In the genomic region with DNA sequence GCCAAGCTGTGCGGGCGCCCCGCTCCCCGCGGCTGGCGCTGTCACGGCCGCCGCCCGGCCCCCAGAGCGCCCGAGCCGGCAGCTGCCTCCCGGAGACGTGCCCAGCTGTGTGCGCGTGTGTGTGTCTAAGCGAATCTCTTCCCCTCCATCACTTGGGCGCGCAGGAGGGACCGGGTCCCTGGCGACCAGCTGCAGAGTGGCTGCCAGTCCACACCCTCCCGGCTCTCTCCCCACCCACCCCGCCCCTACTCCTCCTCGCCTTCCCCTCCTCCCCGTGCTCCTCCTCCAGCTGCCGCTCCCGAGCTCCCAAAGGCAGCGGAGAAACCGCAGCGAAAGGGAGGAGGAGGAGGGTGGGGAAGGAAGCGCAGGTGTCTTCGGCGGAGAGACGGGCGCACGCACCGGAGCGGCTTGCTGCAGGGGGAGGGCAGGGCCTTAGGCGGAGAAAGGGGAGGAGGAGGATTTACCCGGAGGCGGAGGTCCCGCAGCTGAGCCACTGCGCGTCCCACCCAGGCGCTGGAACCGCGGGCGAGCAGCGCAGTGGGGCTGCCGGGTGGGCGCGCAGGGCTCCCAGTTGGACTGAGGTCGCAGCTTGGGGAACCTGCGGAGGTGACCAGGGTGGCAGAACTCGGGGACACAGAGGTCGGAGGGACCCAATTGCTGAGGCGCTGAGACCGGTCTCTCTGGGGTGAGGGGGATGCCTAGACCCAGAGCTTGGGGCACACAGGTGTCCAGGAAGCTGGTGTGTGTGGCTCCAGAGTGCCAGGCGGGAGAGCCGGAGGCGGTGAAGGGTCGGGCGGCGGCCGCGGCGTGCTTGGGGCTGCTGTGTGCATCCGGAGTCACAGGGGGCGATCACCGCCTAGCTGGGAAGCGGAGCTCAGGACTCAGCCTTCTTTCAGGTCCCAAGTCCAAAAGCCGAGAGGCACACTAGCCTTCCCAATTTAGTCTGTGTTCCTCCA, we compare ENCODE assay signal across 8 cellular contexts. TPM values are rescaled to one million over a fixed set of nuclear protein-coding genes. Genes with fewer than 3 reads are reported as not detected.
DNase-seq lines count a peak whose midpoint lies in the region; ATAC-seq and TF ChIP-seq lines count a peak whose summit lies in the region.

A gene with protein sequence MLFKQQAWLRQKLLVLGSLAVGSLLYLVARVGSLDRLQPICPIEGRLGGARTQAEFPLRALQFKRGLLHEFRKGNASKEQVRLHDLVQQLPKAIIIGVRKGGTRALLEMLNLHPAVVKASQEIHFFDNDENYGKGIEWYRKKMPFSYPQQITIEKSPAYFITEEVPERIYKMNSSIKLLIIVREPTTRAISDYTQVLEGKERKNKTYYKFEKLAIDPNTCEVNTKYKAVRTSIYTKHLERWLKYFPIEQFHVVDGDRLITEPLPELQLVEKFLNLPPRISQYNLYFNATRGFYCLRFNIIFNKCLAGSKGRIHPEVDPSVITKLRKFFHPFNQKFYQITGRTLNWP (minus strand): TSS at position 198 of the 956 bp plus-strand sequence. CDS start 280,178 bp downstream, outside the sequence.

- H2BK5ac ChIP-seq in mesenchymal stem cell (ENCODE audit: low read depth, low read length, poor library complexity, severe bottlenecking): peak within 1 kb of the TSS; percentile 37

- DNase-seq in DMS153 (lab: John Stamatoyannopoulos, UW) (peak; percentile 69), RWPE2 (ENCODE audit: low spot score) (peak; percentile 42), endothelial cell (ENCODE audit: low spot score) (peak; percentile 80), mesenchymal stem cell (peak; percentile 48), tibial nerve (ENCODE audit: low spot score in 2 of 2) (no peak)

- ATAC-seq in HG03060 (IDR thresholded peaks at IDR 0.05; ENCODE audit: low read depth, unreplicated experiment): peak; percentile 42
- ATAC-seq in RWPE2 (ENCODE audit: low read depth): peak; percentile 35
- ATAC-seq in GM21515 (IDR thresholded peaks at IDR 0.05; ENCODE audit: unreplicated experiment): no peak
- ATAC-seq in GM19463 (IDR thresholded peaks at IDR 0.05; ENCODE audit: unreplicated experiment): no peak

- peak within 1 kb of the TSS; percentile 41 for H4K8ac ChIP-seq in mesenchymal stem cell (ENCODE audit: low read length)

- TF ChIP-seq CTCF in RWPE2 (IDR thresholded peaks at IDR 0.05; ENCODE audit: poor library complexity, severe bottlenecking): no peak
- no peak for TF ChIP-seq CTCF in endothelial cell (IDR thresholded peaks at IDR 0.05; ENCODE audit: unreplicated experiment)
- TF ChIP-seq CTCF in tibial nerve (IDR thresholded peaks at IDR 0.05): peak in 3 of 5 experiments; percentile 11 to 15 (median 14)

- H4K91ac ChIP-seq in mesenchymal stem cell (ENCODE audit: low read length): no peak within 1 kb of the TSS

- TF ChIP-seq EP300 in tibial nerve (IDR thresholded peaks at IDR 0.05): no peak

- H3K9me3 ChIP-seq in RWPE2 (ENCODE audit: severe bottlenecking): no peaks in the 10 kb centered on the region
- H3K9me3 ChIP-seq in mesenchymal stem cell (ENCODE audit: control insufficient read depth, low read length): no peaks in the 10 kb centered on the region
- H3K9me3 ChIP-seq in tibial nerve: no peaks in the 10 kb centered on the region

- peak within 1 kb of the TSS; percentile 21 to 67 for H3K18ac ChIP-seq in mesenchymal stem cell (ENCODE audit: low read depth in 1 of 2, low read length in 2 of 2)

- under 1% methylated on average over 57 of the region's 73 CpGs for WGBS in mesenchymal stem cell
- whole genome bisulfite sequencing in tibial nerve, 2 donors: 1% methylated on average over 64 to 68 of the region's 73 CpGs

- H3K4ac ChIP-seq in mesenchymal stem cell (ENCODE audit: low read depth in 1 of 2, low read length in 2 of 2): no peak within 1 kb of the TSS

- no peak within 1 kb of the TSS for H2BK120ac ChIP-seq in mesenchymal stem cell (ENCODE audit: low read depth, low read length)

- H3K27me3 Mint-ChIP-seq in endothelial cell (ENCODE audit: unreplicated experiment): peaks cover 11% of the 10 kb centered on the region

- H3K27me3 ChIP-seq in RWPE2 (ENCODE audit: insufficient read depth, poor library complexity, severe bottlenecking): peaks cover 76% of the 10 kb centered on the region
- peaks cover 0 to 26% of the 10 kb centered on the region in 2 experiments for H3K27me3 ChIP-seq in mesenchymal stem cell (ENCODE audit: control insufficient read depth in 1 of 2, insufficient read depth in 1 of 2, low read length in 2 of 2)
- peaks cover 0 to 13% of the 10 kb centered on the region in 2 donors for H3K27me3 ChIP-seq in tibial nerve

- H3K9ac ChIP-seq in mesenchymal stem cell (ENCODE audit: low read length): no peak within 1 kb of the TSS

- H2BK15ac ChIP-seq in mesenchymal stem cell (ENCODE audit: low read depth, poor library complexity, severe bottlenecking): peak within 1 kb of the TSS; percentile 23

- H3K23ac ChIP-seq in mesenchymal stem cell (ENCODE audit: low read length in 2 of 2): peak within 1 kb of the TSS in 1 of 2 experiments; percentile 77

- H3K4me3 ChIP-seq in RWPE2 (ENCODE audit: severe bottlenecking) (peak within 1 kb of the TSS; percentile 27), mesenchymal stem cell (ENCODE audit: insufficient read depth in 1 of 2, low read depth in 1 of 2, low read length in 2 of 2) (peak within 1 kb of the TSS; percentile 79 to 91), tibial nerve (peak within 1 kb of the TSS; percentile 33 to 68 (median 48))

- peak within 1 kb of the TSS; percentile 94 for H2AFZ ChIP-seq in mesenchymal stem cell (ENCODE audit: low read depth, low read length)

- H3K14ac ChIP-seq in mesenchymal stem cell (ENCODE audit: low read length in 2 of 2): no peak within 1 kb of the TSS

- peak within 1 kb of the TSS; percentile 96 for H3K4me3 Mint-ChIP-seq in endothelial cell (ENCODE audit: unreplicated experiment)

- H3K4me1 Mint-ChIP-seq in endothelial cell (ENCODE audit: unreplicated experiment): peaks cover 6% of the 10 kb centered on the region

- H3K79me1 ChIP-seq in mesenchymal stem cell (replicated peaks; ENCODE audit: low read length, poor library complexity, severe bottlenecking): peaks cover 7% of the 10 kb centered on the region

- H3K36me3 ChIP-seq in RWPE2 (ENCODE audit: low read depth) (no peaks in the 10 kb centered on the region), mesenchymal stem cell (ENCODE audit: control insufficient read depth in 1 of 2, insufficient read depth in 2 of 2, low read depth in 1 of 2, low read length in 2 of 2) (no peaks in the 10 kb centered on the region), tibial nerve (no peaks in the 10 kb centered on the region)

- no peak for TF ChIP-seq POLR2A in tibial nerve (IDR thresholded peaks at IDR 0.05)

- no peak within 1 kb of the TSS for H2AK5ac ChIP-seq in mesenchymal stem cell (ENCODE audit: low read length, severe bottlenecking)

- peak within 1 kb of the TSS; percentile 87 for H3K27ac Mint-ChIP-seq in endothelial cell (ENCODE audit: unreplicated experiment)

- no peaks in the 10 kb centered on the region for H3K4me1 ChIP-seq in RWPE2 (ENCODE audit: insufficient read depth, poor library complexity, severe bottlenecking)
- H3K4me1 ChIP-seq in mesenchymal stem cell (ENCODE audit: control insufficient read depth, insufficient read depth, low read depth, low read length): peaks cover 15% of the 10 kb centered on the region
- H3K4me1 ChIP-seq in tibial nerve: peaks cover 0 to 36% (median 3%) of the 10 kb centered on the region in 4 donors

- peak within 1 kb of the TSS; percentile 99 for H3K4me2 ChIP-seq in mesenchymal stem cell (ENCODE audit: low read length, poor library complexity, severe bottlenecking)

- H3K36me3 Mint-ChIP-seq in endothelial cell (ENCODE audit: low read depth, unreplicated experiment): peaks cover 4% of the 10 kb centered on the region

- H3K27ac ChIP-seq in RWPE2 (ENCODE audit: poor library complexity, severe bottlenecking) (no peak within 1 kb of the TSS), mesenchymal stem cell (ENCODE audit: low read length, poor library complexity, severe bottlenecking) (peak within 1 kb of the TSS; percentile 23), tibial nerve (no peak within 1 kb of the TSS)

- H2BK12ac ChIP-seq in mesenchymal stem cell (ENCODE audit: low read length in 2 of 2): no peak within 1 kb of the TSS

- no peaks in the 10 kb centered on the region for H3K9me3 Mint-ChIP-seq in endothelial cell (ENCODE audit: unreplicated experiment)

RNA-seq across cellular contexts. Expression of the gene that starts here (rescaled TPM):
- total RNA-seq in endothelial cell (ENCODE audit: unreplicated experiment) (0.51 TPM), tibial nerve (1 to 10 TPM in 1 of 4 donors, under 1 TPM in 1, not detected in 2; 0.42 to 2.8 TPM)
- polyA plus RNA-seq in mesenchymal stem cell (2013, experiment 1 of 2): 0.03 TPM
- 0.07 TPM for polyA plus RNA-seq in mesenchymal stem cell (2013, experiment 2 of 2)

Comparison
In these comparisons a context has a peak if more than half of its experiments do, and no peak if none do; other contexts are left out.
1. Peak in DNase-seq in endothelial cell; RNA of the gene not detected or under 1 TPM.
2. DNase-seq: peak in DMS153 (single experiment), RWPE2 (single experiment) and mesenchymal stem cell (single experiment); none in tibial nerve (0 of 2).
3. ATAC-seq: peak in HG03060 (single experiment) and RWPE2 (single experiment); none in GM21515 (single experiment) and GM19463 (single experiment).
4. H3K4me3 ChIP-seq: peak in every context shown above with its lines; median percentile 85 in mesenchymal stem cell; 48 in tibial nerve; 27 in RWPE2.
5. CTCF ChIP-seq: peak in tibial nerve (3 of 5); none in RWPE2 (single experiment) and endothelial cell (single experiment).